In the genomic region with DNA sequence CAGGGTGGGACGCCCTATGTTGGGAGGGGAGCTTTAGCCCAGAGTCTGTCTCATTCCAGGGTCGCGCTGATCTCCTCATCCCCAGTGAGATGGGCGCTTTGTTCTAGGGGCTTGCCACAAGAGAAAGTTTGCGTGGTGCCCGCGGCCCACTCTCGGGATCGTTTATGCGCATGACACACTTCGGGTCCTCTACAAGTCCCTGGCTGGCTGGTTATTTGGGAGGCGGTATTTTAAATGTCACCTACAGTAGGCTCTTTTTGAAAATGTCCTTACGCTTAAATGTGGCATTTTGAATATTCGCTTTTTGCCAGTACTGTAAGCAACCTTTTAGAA, we compare ENCODE assay signal across 1 cellular context.
TF ChIP-seq lines count a peak whose summit lies in the region.

No MANE protein-coding gene starts in this region.

TF ChIP-seq in neural cell, 6 proteins besides CTCF, POLR2A, EP300 and RAD21 (continued from another document):
- TF ChIP-seq, protein P1, sequence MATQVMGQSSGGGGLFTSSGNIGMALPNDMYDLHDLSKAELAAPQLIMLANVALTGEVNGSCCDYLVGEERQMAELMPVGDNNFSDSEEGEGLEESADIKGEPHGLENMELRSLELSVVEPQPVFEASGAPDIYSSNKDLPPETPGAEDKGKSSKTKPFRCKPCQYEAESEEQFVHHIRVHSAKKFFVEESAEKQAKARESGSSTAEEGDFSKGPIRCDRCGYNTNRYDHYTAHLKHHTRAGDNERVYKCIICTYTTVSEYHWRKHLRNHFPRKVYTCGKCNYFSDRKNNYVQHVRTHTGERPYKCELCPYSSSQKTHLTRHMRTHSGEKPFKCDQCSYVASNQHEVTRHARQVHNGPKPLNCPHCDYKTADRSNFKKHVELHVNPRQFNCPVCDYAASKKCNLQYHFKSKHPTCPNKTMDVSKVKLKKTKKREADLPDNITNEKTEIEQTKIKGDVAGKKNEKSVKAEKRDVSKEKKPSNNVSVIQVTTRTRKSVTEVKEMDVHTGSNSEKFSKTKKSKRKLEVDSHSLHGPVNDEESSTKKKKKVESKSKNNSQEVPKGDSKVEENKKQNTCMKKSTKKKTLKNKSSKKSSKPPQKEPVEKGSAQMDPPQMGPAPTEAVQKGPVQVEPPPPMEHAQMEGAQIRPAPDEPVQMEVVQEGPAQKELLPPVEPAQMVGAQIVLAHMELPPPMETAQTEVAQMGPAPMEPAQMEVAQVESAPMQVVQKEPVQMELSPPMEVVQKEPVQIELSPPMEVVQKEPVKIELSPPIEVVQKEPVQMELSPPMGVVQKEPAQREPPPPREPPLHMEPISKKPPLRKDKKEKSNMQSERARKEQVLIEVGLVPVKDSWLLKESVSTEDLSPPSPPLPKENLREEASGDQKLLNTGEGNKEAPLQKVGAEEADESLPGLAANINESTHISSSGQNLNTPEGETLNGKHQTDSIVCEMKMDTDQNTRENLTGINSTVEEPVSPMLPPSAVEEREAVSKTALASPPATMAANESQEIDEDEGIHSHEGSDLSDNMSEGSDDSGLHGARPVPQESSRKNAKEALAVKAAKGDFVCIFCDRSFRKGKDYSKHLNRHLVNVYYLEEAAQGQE (IDR thresholded peaks at IDR 0.05; ENCODE audit: borderline replicate concordance): no peak
- no peak for TF ChIP-seq MXI1 (conservative IDR thresholded peaks at IDR 0.05; ENCODE audit: poor library complexity, severe bottlenecking)
- no peak for TF ChIP-seq POLR2AphosphoS5 (IDR thresholded peaks at IDR 0.05)
- no peak for TF ChIP-seq SMC3 (conservative IDR thresholded peaks at IDR 0.05; ENCODE audit: poor library complexity)
